Comparison of ENCODE assay signal across 8 cellular contexts in the genomic region with DNA sequence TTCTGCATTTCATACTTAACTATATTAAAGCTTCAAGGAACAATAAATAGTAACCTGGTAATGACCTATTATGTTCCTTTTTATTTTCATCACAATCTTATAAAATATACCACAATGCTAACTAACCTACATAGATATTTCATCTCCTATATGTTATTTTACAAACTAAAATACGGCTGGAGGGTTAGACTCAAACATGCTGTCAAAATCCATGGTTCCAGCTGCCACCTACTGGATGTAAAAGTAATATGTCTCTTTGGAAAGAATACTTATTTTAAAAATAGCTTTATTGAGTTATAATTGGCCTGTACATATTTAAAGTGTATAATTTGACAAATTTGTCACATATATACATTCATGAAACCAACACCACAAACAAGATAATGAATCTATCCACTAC. TPM values are rescaled to one million over a fixed set of nuclear protein-coding genes. Genes with fewer than 3 reads are reported as not detected.
DNase-seq lines count a peak whose midpoint lies in the region; ATAC-seq and TF ChIP-seq lines count a peak whose summit lies in the region.

No MANE protein-coding gene starts in this region.

- intact Hi-C loops in PC-9 (cut with micrococcal nuclease; ENCODE audit: unreplicated experiment) (loop anchor here (5.0 kb wide), 1 partner anchor 191 kb away; no protein-coding TSS in a partner anchor), tibial artery (cut with DNase I; ENCODE audit: low total_unique reads) (loop anchor here (5.0 kb wide), 1 partner anchor 336 kb away; the partner anchor contains the start of gene SLC9A7)

- H3K79me2 ChIP-seq in PC-9 (ENCODE audit: low read depth): no peaks in the 10 kb centered on the region
- H3K79me2 ChIP-seq in fibroblast of lung (ENCODE audit: control insufficient read depth, insufficient read depth, low read length): no peaks in the 10 kb centered on the region

- no peak overlapping the region for H3K9ac ChIP-seq in fibroblast of lung (ENCODE audit: insufficient read depth, low read length)

- TF ChIP-seq CTCF in GM13976 (IDR thresholded peaks at IDR 0.05; ENCODE audit: borderline replicate concordance, control extremely low read depth, extremely low read depth, insufficient read depth, missing control alignments): no peak
- TF ChIP-seq CTCF in PC-9 (conservative IDR thresholded peaks at IDR 0.05): peak; percentile 57
- peak; percentile 24 to 41 for TF ChIP-seq CTCF in fibroblast of lung (conservative IDR thresholded peaks at IDR 0.05 in 1 of 2, IDR thresholded peaks at IDR 0.05 in 1 of 2; ENCODE audit: low read depth in 1 of 2, low read length in 2 of 2)
- peak; percentile 31 to 41 for TF ChIP-seq CTCF in tibial artery (IDR thresholded peaks at IDR 0.05)

- DNase-seq in AML-193 (lab: John Stamatoyannopoulos, UW): peak; percentile 2 to 11
- DNase-seq in GM13976 (ENCODE audit: low spot score): peak; percentile 25
- DNase-seq in PC-9: no peak
- DNase-seq in fibroblast of lung (ENCODE audit: low read depth in 2 of 2): peak; percentile 24 to 65
- no peak for DNase-seq in tibial artery
- DNase-seq in activated naive CD8-positive, alpha-beta T cell treated with anti-CD3 and anti-CD28 coated beads for 36 hours: no peak
- no peak for DNase-seq in activated naive CD4-positive, alpha-beta T cell treated with anti-CD3 and anti-CD28 coated beads, Interleukin-2, amount 50 U/mL, for 16 hours

- H3K9me3 ChIP-seq in PC-9 (ENCODE audit: insufficient read depth, low read depth) (no peaks in the 10 kb centered on the region), fibroblast of lung (ENCODE audit: control insufficient read depth, insufficient read depth, low read depth, low read length) (no peaks in the 10 kb centered on the region), tibial artery (no peaks in the 10 kb centered on the region)

- no peak overlapping the region for H3K27ac Mint-ChIP-seq in activated naive CD8-positive, alpha-beta T cell treated with anti-CD3 and anti-CD28 coated beads for 36 hours

- CTCF ChIA-PET in PC-9 (lab: Charles Lee): no interaction called here

- no peaks in the 10 kb centered on the region for H3K9me2 ChIP-seq in PC-9 (ENCODE audit: insufficient read depth)

- H3K4me1 ChIP-seq in PC-9 (replicated peaks; ENCODE audit: insufficient read depth) (no peaks in the 10 kb centered on the region), fibroblast of lung (ENCODE audit: control insufficient read depth, extremely low read depth, insufficient read depth, low read length) (no peaks in the 10 kb centered on the region), tibial artery (no peaks in the 10 kb centered on the region)

- POLR2A ChIA-PET in PC-9 (lab: Charles Lee; ENCODE audit: unreplicated experiment): interaction anchor here (0.6 kb wide), 1 partner anchor 255 kb away, joined by 9 read pairs; no protein-coding TSS in a partner anchor

- in situ Hi-C loops in GM13976 (cut with MboI; ENCODE audit: low sequenced_read_pairs, unreplicated experiment): no loop called here

- H3K4me3 Mint-ChIP-seq in activated naive CD8-positive, alpha-beta T cell treated with anti-CD3 and anti-CD28 coated beads for 36 hours: no peak overlapping the region

- H3K4me2 ChIP-seq in PC-9 (no peak overlapping the region), fibroblast of lung (ENCODE audit: extremely low read depth, insufficient read depth, low read length) (no peak overlapping the region)

- H3K27ac ChIP-seq in PC-9: no peak overlapping the region
- H3K27ac ChIP-seq in fibroblast of lung (ENCODE audit: insufficient read depth, low read length): no peak overlapping the region
- H3K27ac ChIP-seq in tibial artery: no peak overlapping the region

- no peak overlapping the region for H3K4me3 ChIP-seq in PC-9
- H3K4me3 ChIP-seq in fibroblast of lung (replicated peaks in 1 of 4; ENCODE audit: control extremely low read depth in 1 of 4, insufficient read depth in 1 of 4, low read depth in 3 of 4, low read length in 4 of 4): no peak overlapping the region
- no peak overlapping the region for H3K4me3 ChIP-seq in tibial artery

- ATAC-seq in GM21619 (IDR thresholded peaks at IDR 0.05; ENCODE audit: unreplicated experiment): no peak

- peaks cover 12% of the 10 kb centered on the region for H3K4me1 Mint-ChIP-seq in activated naive CD8-positive, alpha-beta T cell treated with anti-CD3 and anti-CD28 coated beads for 36 hours

- no peaks in the 10 kb centered on the region for H3K36me3 Mint-ChIP-seq in activated naive CD8-positive, alpha-beta T cell treated with anti-CD3 and anti-CD28 coated beads for 36 hours

- no TSS peak for BruUV-seq in PC-9 (replicated peaks; lab: Mats Ljungman, UMichigan)

- H3K27me3 ChIP-seq in PC-9 (ENCODE audit: insufficient read depth, low read depth) (no peaks in the 10 kb centered on the region), fibroblast of lung (ENCODE audit: control insufficient read depth, insufficient read depth, low read length) (no peaks in the 10 kb centered on the region), tibial artery (no peaks in the 10 kb centered on the region)

- no peaks in the 10 kb centered on the region for H3K27me3 Mint-ChIP-seq in activated naive CD8-positive, alpha-beta T cell treated with anti-CD3 and anti-CD28 coated beads for 36 hours

- H2AFZ ChIP-seq in PC-9 (no peak overlapping the region), fibroblast of lung (ENCODE audit: low read length) (no peak overlapping the region)

- H3K9me3 Mint-ChIP-seq in activated naive CD8-positive, alpha-beta T cell treated with anti-CD3 and anti-CD28 coated beads for 36 hours: no peaks in the 10 kb centered on the region

- no peaks in the 10 kb centered on the region for H3K36me3 ChIP-seq in PC-9 (ENCODE audit: low read depth)
- no peaks in the 10 kb centered on the region for H3K36me3 ChIP-seq in fibroblast of lung (ENCODE audit: control insufficient read depth, insufficient read depth, low read length)
- no peaks in the 10 kb centered on the region for H3K36me3 ChIP-seq in tibial artery

- no peaks in the 10 kb centered on the region for H4K20me1 ChIP-seq in PC-9 (ENCODE audit: insufficient read depth)
- no peaks in the 10 kb centered on the region for H4K20me1 ChIP-seq in fibroblast of lung (ENCODE audit: control insufficient read depth, extremely low read depth, insufficient read depth, low read length)

- H3F3A ChIP-seq in PC-9 (ENCODE audit: insufficient read depth, low read depth): no peaks in the 10 kb centered on the region

RNA-seq across cellular contexts. Expression of gene RGN, which starts 15.0 kb away (rescaled TPM):
- total RNA-seq in PC-9 (2021) (0.33 TPM in 1 of 2 replicates, not detected in the other), fibroblast of lung (15.4 and 23.8 TPM in 2 replicates)
- 7.0 and 7.4 TPM in 2 replicates for polyA plus RNA-seq in fibroblast of lung
- polyA plus RNA-seq in fibroblast of lung (2012): 8.5 and 8.8 TPM in 2 replicates
- 4.3 TPM in 1 of 2 replicates, not detected in the other for polyA minus RNA-seq in fibroblast of lung (ENCODE audit: low replicate concordance)
- total RNA-seq in activated naive CD8-positive, alpha-beta T cell treated with anti-CD3 and anti-CD28 coated beads for 36 hours: not detected

RNA-seq across cellular contexts. Expression of gene NDUFB11, which starts 51.3 kb away (rescaled TPM):
- total RNA-seq in PC-9 (2021) (58.2 and 61.9 TPM in 2 replicates), fibroblast of lung (55.0 and 72.7 TPM in 2 replicates)
- polyA plus RNA-seq in fibroblast of lung: 38.9 and 44.0 TPM in 2 replicates
- 92.3 and 104 TPM in 2 replicates for polyA plus RNA-seq in fibroblast of lung (2012)
- polyA minus RNA-seq in fibroblast of lung (ENCODE audit: low replicate concordance): 91.5 and 109 TPM in 2 replicates
- 10 to 100 TPM; 79.6 to 84.2 TPM for total RNA-seq in activated naive CD8-positive, alpha-beta T cell treated with anti-CD3 and anti-CD28 coated beads for 36 hours

RNA-seq across cellular contexts. Expression of gene RBM10, which starts 51.8 kb away (rescaled TPM):
- total RNA-seq in PC-9 (2021) (31.9 and 34.8 TPM in 2 replicates), fibroblast of lung (39.5 and 50.0 TPM in 2 replicates)
- 14.9 and 21.2 TPM in 2 replicates for polyA plus RNA-seq in fibroblast of lung
- polyA plus RNA-seq in fibroblast of lung (2012): 22.7 and 36.0 TPM in 2 replicates
- 46.4 and 61.5 TPM in 2 replicates for polyA minus RNA-seq in fibroblast of lung (ENCODE audit: low replicate concordance)
- 10 to 100 TPM; 67.2 to 69.0 TPM for total RNA-seq in activated naive CD8-positive, alpha-beta T cell treated with anti-CD3 and anti-CD28 coated beads for 36 hours

Comparison
In these comparisons a context has a peak if more than half of its experiments do, and no peak if none do; other contexts are left out.
1. DNase-seq: peak in AML-193 (2 of 2), GM13976 (single experiment) and fibroblast of lung (2 of 2); none in PC-9 (0 of 2), tibial artery (0 of 2), activated naive CD8-positive, alpha-beta T cell treated with anti-CD3 and anti-CD28 coated beads for 36 hours (single experiment) and activated naive CD4-positive, alpha-beta T cell treated with anti-CD3 and anti-CD28 coated beads, Interleukin-2, amount 50 U/mL, for 16 hours (single experiment).
2. RNA of gene RGN, which starts 15.0 kb away (total RNA-seq): 15.4 to 23.8 TPM in fibroblast of lung; 0.33 TPM in PC-9 and not detected in activated naive CD8-positive, alpha-beta T cell treated with anti-CD3 and anti-CD28 coated beads for 36 hours; every median in the first group is over 10 times any median in the second.